In the genomic region with DNA sequence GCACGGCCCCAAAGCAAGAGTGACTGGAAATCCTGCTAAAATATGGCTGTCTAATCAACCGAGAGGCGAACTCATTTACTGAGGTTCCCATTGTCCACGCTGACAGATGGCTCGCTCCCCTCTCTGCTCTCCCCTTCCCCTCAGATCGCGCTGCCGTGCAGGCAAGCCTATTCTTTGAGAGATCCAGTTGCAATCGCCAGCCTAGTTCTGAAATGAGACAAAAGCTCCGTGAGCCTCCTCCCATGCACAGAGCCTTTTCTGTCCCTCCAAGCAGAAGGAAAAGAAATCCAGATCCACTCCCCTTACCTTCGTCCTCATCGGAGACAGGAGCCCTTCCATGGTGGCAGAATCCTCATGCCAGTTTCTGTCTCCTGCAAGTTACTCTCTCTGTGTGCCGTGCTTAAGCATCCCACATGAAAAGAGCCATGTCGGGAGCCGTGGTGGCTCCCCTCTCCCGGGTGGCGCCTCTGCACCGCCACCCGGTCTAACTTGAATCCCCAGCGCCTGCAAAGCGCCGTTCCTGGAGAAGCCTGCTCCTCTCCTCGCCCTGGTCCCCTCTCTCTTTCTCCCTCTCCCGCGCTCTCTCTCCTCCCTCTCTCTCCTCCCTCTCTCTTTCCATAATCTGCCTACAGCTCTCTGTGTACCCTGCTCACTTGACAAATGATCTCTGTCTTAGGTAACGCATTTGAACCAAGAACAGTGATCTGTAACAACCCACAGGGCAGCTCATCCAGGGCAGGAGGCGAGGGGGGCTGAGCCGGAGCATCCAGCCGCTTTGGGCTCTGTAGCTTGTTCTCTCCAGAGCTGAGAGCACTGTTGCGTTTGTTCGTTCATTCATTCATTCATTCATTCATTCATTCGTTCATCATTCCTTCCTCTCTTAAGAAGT, we compare ENCODE assay signal across 8 cellular contexts.
DNase-seq lines count a peak whose midpoint lies in the region; ATAC-seq and TF ChIP-seq lines count a peak whose summit lies in the region.

No MANE protein-coding gene starts in this region.

- no peak overlapping the region for H3K27ac ChIP-seq in lower lobe of right lung
- no peak overlapping the region for H3K27ac ChIP-seq in thoracic aorta
- H3K27ac ChIP-seq in OCI-LY7 (ENCODE audit: low read depth, low read length, poor library complexity, severe bottlenecking): no peak overlapping the region

- peaks cover 83% of the 10 kb centered on the region for H3K27me3 Mint-ChIP-seq in central memory CD8-positive, alpha-beta T cell

- H3K4me2 ChIP-seq in OCI-LY7 (ENCODE audit: low read length): no peak overlapping the region

- ATAC-seq in central memory CD8-positive, alpha-beta T cell (replicated peaks; ENCODE audit: extremely low read depth, poor library complexity, severe bottlenecking): peak; percentile 54
- peak; percentile 18 to 38 for ATAC-seq in lower lobe of right lung
- no peak for ATAC-seq in thoracic aorta (ENCODE audit: insufficient number of reproducible peaks, low FRiP score, low read depth)
- no peak for ATAC-seq in HG03469 (IDR thresholded peaks at IDR 0.05; ENCODE audit: unreplicated experiment)
- no peak for ATAC-seq in HG02885 (IDR thresholded peaks at IDR 0.05; ENCODE audit: poor library complexity, unreplicated experiment)

- no peaks in the 10 kb centered on the region for H3K9me2 ChIP-seq in OCI-LY7 (ENCODE audit: insufficient read depth, low read length)

- no peaks in the 10 kb centered on the region for H3K79me2 ChIP-seq in OCI-LY7 (ENCODE audit: insufficient read depth, low read depth, low read length)

- no peaks in the 10 kb centered on the region for H4K20me1 ChIP-seq in OCI-LY7 (ENCODE audit: insufficient read depth, low read length)

- H2AFZ ChIP-seq in OCI-LY7 (ENCODE audit: low read length): no peak overlapping the region

- H3K36me3 ChIP-seq in lower lobe of right lung (no peaks in the 10 kb centered on the region), thoracic aorta (no peaks in the 10 kb centered on the region), OCI-LY7 (ENCODE audit: insufficient read depth, low read length) (no peaks in the 10 kb centered on the region)

- H3K27ac Mint-ChIP-seq in central memory CD8-positive, alpha-beta T cell (ENCODE audit: low read depth): no peak overlapping the region

- POLR2A ChIA-PET in OCI-LY7 (lab: Charles Lee): no interaction called here

- peak overlapping the region; percentile 62 for H3K4me3 Mint-ChIP-seq in central memory CD8-positive, alpha-beta T cell

- H3K9me3 Mint-ChIP-seq in central memory CD8-positive, alpha-beta T cell: no peaks in the 10 kb centered on the region

- peak; percentile 60 for DNase-seq in NCI-H526 treated with DMSO at 0.1 percent for 48 hours (lab: John Stamatoyannopoulos, UW)
- DNase-seq in central memory CD8-positive, alpha-beta T cell (ENCODE audit: low spot score in 2 of 2): no peak
- no peak for DNase-seq in lower lobe of right lung
- DNase-seq in thoracic aorta (ENCODE audit: low spot score): no peak
- DNase-seq in OCI-LY7 (ENCODE audit: low spot score): no peak

- CTCF ChIA-PET in OCI-LY7 (lab: Charles Lee; ENCODE audit: unreplicated experiment): no interaction called here

- no TSS peak for BruUV-seq in OCI-LY7 (replicated peaks; lab: Mats Ljungman, UMichigan)

- intact Hi-C loops in lower lobe of right lung (cut with DNase I): no loop called here
- intact Hi-C loops in OCI-LY7 (cut with micrococcal nuclease; ENCODE audit: unreplicated experiment): no loop called here

- H3K27me3 ChIP-seq in lower lobe of right lung (ENCODE audit: low read depth) (peaks cover 48% of the 10 kb centered on the region), thoracic aorta (replicated peaks; ENCODE audit: insufficient read depth) (no peaks in the 10 kb centered on the region)

- H3K36me3 Mint-ChIP-seq in central memory CD8-positive, alpha-beta T cell (ENCODE audit: insufficient read depth): no peaks in the 10 kb centered on the region

- H3K4me1 ChIP-seq in lower lobe of right lung: peaks cover 13% of the 10 kb centered on the region
- H3K4me1 ChIP-seq in thoracic aorta (ENCODE audit: control insufficient read depth in 1 of 2, low read depth in 2 of 2): peaks cover 0 to 6% of the 10 kb centered on the region in 2 donors
- H3K4me1 ChIP-seq in OCI-LY7 (ENCODE audit: insufficient read depth, low read length, poor library complexity, severe bottlenecking): no peaks in the 10 kb centered on the region

- no peak for TF ChIP-seq CTCF in lower lobe of right lung (IDR thresholded peaks at IDR 0.05)
- no peak for TF ChIP-seq CTCF in thoracic aorta (IDR thresholded peaks at IDR 0.05)
- no peak for TF ChIP-seq CTCF in OCI-LY7 (conservative IDR thresholded peaks at IDR 0.05; ENCODE audit: low read length)

- peaks cover 16% of the 10 kb centered on the region for H3K4me1 Mint-ChIP-seq in central memory CD8-positive, alpha-beta T cell

- H3K9me3 ChIP-seq in lower lobe of right lung: no peaks in the 10 kb centered on the region
- no peaks in the 10 kb centered on the region for H3K9me3 ChIP-seq in thoracic aorta
- no peaks in the 10 kb centered on the region for H3K9me3 ChIP-seq in OCI-LY7 (ENCODE audit: low read length)

- H3K4me3 ChIP-seq in GM08714 (ENCODE audit: low read length) (peak overlapping the region; percentile 2; the same call in 1 of the 2 replicates), lower lobe of right lung (peak overlapping the region; percentile 48), thoracic aorta (peak overlapping the region; percentile 66), OCI-LY7 (ENCODE audit: low read depth, low read length, poor library complexity, severe bottlenecking) (no peak overlapping the region)

Comparison
In these comparisons a context has a peak if more than half of its experiments do, and no peak if none do; other contexts are left out.
1. ATAC-seq: peak in central memory CD8-positive, alpha-beta T cell (single experiment) and lower lobe of right lung (2 of 2); none in thoracic aorta (single experiment), HG03469 (single experiment) and HG02885 (single experiment).